Comparison of ENCODE assay signal across 27 cellular contexts in the genomic region with DNA sequence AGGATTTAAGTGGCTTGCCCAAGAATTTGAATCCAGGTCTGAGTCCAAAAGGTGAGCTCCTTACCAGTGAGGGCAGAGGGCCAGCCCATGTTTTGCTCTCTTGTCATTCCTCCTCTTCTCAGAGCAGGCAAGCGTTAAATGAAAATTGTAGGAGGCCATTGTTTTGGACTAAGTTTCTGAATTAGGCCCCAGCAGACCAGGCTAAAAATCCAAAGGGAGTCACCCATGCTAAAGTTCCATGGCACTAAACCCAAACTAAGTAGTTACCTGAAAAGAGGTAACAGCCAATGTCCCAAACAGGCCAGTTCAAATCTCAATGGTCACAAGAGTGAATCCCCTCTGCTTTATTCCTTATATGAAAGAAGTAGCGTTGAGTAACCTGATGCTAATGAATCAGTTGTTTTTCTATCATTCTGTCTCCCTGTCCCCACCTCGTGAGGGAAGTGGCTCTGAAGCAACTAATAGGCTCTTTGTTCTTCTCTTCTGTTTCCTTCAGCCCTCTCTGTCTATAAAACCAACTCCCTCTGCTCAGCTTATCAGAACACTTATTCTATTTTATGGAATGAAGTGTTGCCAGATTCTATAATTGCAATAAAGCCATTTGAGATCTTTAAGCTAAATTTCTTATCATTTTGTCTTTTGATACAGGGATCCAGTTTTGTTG. TPM values are rescaled to one million over a fixed set of nuclear protein-coding genes. Genes with fewer than 3 reads are reported as not detected.
DNase-seq lines count a peak whose midpoint lies in the region; ATAC-seq and TF ChIP-seq lines count a peak whose summit lies in the region.
"Had no signal": no experiment of that assay in that cellular context is flagged by ENCODE, and none has a peak within 500 bp of the region (broad histone marks: within the 10 kb centered on the region; RNA-seq: fewer than 3 reads in every experiment).

No MANE protein-coding gene starts in this region.

- no peaks in the 10 kb centered on the region for H3K27me3 Mint-ChIP-seq in activated B cell treated with CpG ODN at 0.5 μM for 24 hours
- H3K27me3 Mint-ChIP-seq: activated CD4-positive, alpha-beta T cell treated with anti-CD3 and anti-CD28 coated beads for 36 hours; activated naive CD8-positive, alpha-beta T cell treated with anti-CD3 and anti-CD28 coated beads for 36 hours had no signal

- POLR2A ChIA-PET in activated B cell treated with CpG ODN at 0.5 μM for 24 hours (lab: Charles Lee): interaction anchor here (1.4 kb wide), 2 partner anchors 8 to 393 kb away, joined by 3 to 6 read pairs; no protein-coding TSS in a partner anchor

- TF ChIP-seq EP300 in transverse colon (IDR thresholded peaks at IDR 0.05; ENCODE audit: low read depth): no peak

- intact Hi-C loops in activated B cell treated with CpG ODN at 0.5 μM for 24 hours (cut with micrococcal nuclease): loop anchor here (5.0 to 10.0 kb wide), 2 partner anchors 316 to 508 kb away; no protein-coding TSS in a partner anchor
- intact Hi-C loops in transverse colon (cut with DNase I; ENCODE audit: low total_unique reads): no loop called here

- H3K4me1 Mint-ChIP-seq in activated B cell treated with CpG ODN at 0.5 μM for 24 hours: peaks cover 34% of the 10 kb centered on the region

- peak overlapping the region in 3 of 4 donors; percentile 5 to 89 (median 89) for H3K27ac ChIP-seq in transverse colon
- H3K27ac ChIP-seq: cardiac muscle cell, foreskin keratinocyte, GM23248, prostate gland had no signal

- CTCF ChIA-PET in activated B cell treated with CpG ODN at 0.5 μM for 24 hours (lab: Charles Lee): interaction anchor here (1.0 to 5.5 kb wide), 5 partner anchors 21 to 329 kb away, joined by 3 to 41 read pairs (median 3); a partner anchor contains a TSS

- H3K9me3 Mint-ChIP-seq in activated B cell treated with CpG ODN at 0.5 μM for 24 hours: no peaks in the 10 kb centered on the region
- H3K9me3 Mint-ChIP-seq: activated naive CD8-positive, alpha-beta T cell treated with anti-CD3 and anti-CD28 coated beads for 36 hours; stimulated activated effector memory CD8-positive, alpha-beta T cell treated with anti-CD3 and anti-CD28 coated beads, Interleukin-12 subunit alpha, Interleukin-12 subunit beta, amount 100 ng/mL, for 72 hours had no signal

- H3K4me3 ChIP-seq in transverse colon: no peak overlapping the region
- H3K4me3 ChIP-seq: cardiac muscle cell, esophagus muscularis mucosa, GM23248, prostate gland, thoracic aorta had no signal

- no peak for TF ChIP-seq CTCF in activated B cell treated with CpG ODN at 0.5 μM for 24 hours (IDR thresholded peaks at IDR 0.05)
- no peak for TF ChIP-seq CTCF in transverse colon (IDR thresholded peaks at IDR 0.05)

- no peak for TF ChIP-seq POLR2A in transverse colon (IDR thresholded peaks at IDR 0.05)

- H3K4me3 Mint-ChIP-seq in activated B cell treated with CpG ODN at 0.5 μM for 24 hours: peak overlapping the region; percentile 24
- H3K4me3 Mint-ChIP-seq: activated CD4-positive, alpha-beta T cell treated with anti-CD3 and anti-CD28 coated beads for 36 hours; activated naive CD8-positive, alpha-beta T cell treated with anti-CD3 and anti-CD28 coated beads for 36 hours; stimulated activated effector memory CD8-positive, alpha-beta T cell treated with anti-CD3 and anti-CD28 coated beads, Interleukin-12 subunit alpha, Interleukin-12 subunit beta, amount 100 ng/mL, for 72 hours had no signal

- DNase-seq in NOMO-1 treated with DMSO at 0.1 percent for 48 hours (lab: John Stamatoyannopoulos, UW; ENCODE audit: unreplicated experiment) (peak; percentile 52), NOMO-1 treated with dmso at 0.1 percent for 144 hours (lab: John Stamatoyannopoulos, UW; ENCODE audit: unreplicated experiment) (no peak), activated B cell treated with CpG ODN at 0.5 μM for 24 hours (no peak), midbrain (lab: John Stamatoyannopoulos, UW) (peak; percentile 25), transverse colon (no peak), GF-D8 (lab: John Stamatoyannopoulos, UW) (no peak), NCI-H524 treated with DMSO at 0.1 percent for 48 hours (lab: John Stamatoyannopoulos, UW) (no peak)
- DNase-seq: activated CD4-positive, alpha-beta T cell treated with anti-CD3 and anti-CD28 coated beads for 36 hours; activated effector memory CD4-positive, alpha-beta T cell treated with anti-CD3 and anti-CD28 coated beads, Interleukin-2, amount 50 U/mL, for 16 hours; activated naive CD8-positive, alpha-beta T cell treated with anti-CD3 and anti-CD28 coated beads for 36 hours; activated T-cell treated with anti-CD3 and anti-CD28 coated beads for 4 hours; aorta; foreskin keratinocyte; GM23248; NCI-H1105; NCI-H1930; NCI-H2227 treated with DMSO at 0.1 percent for 48 hours; stimulated activated CD4-positive, alpha-beta T cell treated with anti-CD3 and anti-CD28 coated beads, Interleukin-4, amount 100 ng/mL, for 24 hours; T-helper 2 cell had no signal

- no peaks in the 10 kb centered on the region for H3K27me3 ChIP-seq in transverse colon
- H3K27me3 ChIP-seq: cardiac muscle cell, esophagus muscularis mucosa, foreskin keratinocyte had no signal

- no peaks in the 10 kb centered on the region for H3K36me3 ChIP-seq in transverse colon
- H3K36me3 ChIP-seq: cardiac muscle cell, esophagus muscularis mucosa, prostate gland, thoracic aorta had no signal

- WGBS in transverse colon (ENCODE audit: low coverage in 1 of 2), 2 donors: 54 to 62% methylated on average over 3 of the region's 3 CpGs

- H3K27ac Mint-ChIP-seq in activated B cell treated with CpG ODN at 0.5 μM for 24 hours: peak overlapping the region; percentile 67
- H3K27ac Mint-ChIP-seq: activated CD4-positive, alpha-beta T cell treated with anti-CD3 and anti-CD28 coated beads for 36 hours; activated naive CD8-positive, alpha-beta T cell treated with anti-CD3 and anti-CD28 coated beads for 36 hours; stimulated activated effector memory CD8-positive, alpha-beta T cell treated with anti-CD3 and anti-CD28 coated beads, Interleukin-12 subunit alpha, Interleukin-12 subunit beta, amount 100 ng/mL, for 72 hours had no signal

- no peaks in the 10 kb centered on the region for H3K36me3 Mint-ChIP-seq in activated B cell treated with CpG ODN at 0.5 μM for 24 hours (ENCODE audit: low read depth)
- H3K36me3 Mint-ChIP-seq: activated naive CD8-positive, alpha-beta T cell treated with anti-CD3 and anti-CD28 coated beads for 36 hours; stimulated activated effector memory CD8-positive, alpha-beta T cell treated with anti-CD3 and anti-CD28 coated beads, Interleukin-12 subunit alpha, Interleukin-12 subunit beta, amount 100 ng/mL, for 72 hours had no signal

- H3K9me3 ChIP-seq in transverse colon: no peaks in the 10 kb centered on the region
- H3K9me3 ChIP-seq: esophagus muscularis mucosa, prostate gland, thoracic aorta had no signal

- no peak for ATAC-seq in activated B cell treated with CpG ODN at 0.5 μM for 24 hours (ENCODE audit: low read depth)
- no peak for ATAC-seq in GM18909 (IDR thresholded peaks at IDR 0.05; ENCODE audit: poor library complexity, unreplicated experiment)
- ATAC-seq: activated CD4-positive, alpha-beta T cell treated with anti-CD3 and anti-CD28 coated beads for 36 hours; foreskin keratinocyte; sciatic nerve; SK-N-SH treated with all-trans-retinoic acid at 6 μM for 48 hours; stimulated activated effector memory CD8-positive, alpha-beta T cell treated with anti-CD3 and anti-CD28 coated beads, Interleukin-12 subunit alpha, Interleukin-12 subunit beta, amount 100 ng/mL, for 72 hours had no signal

- in situ Hi-C loops in transverse colon (cut with MboI; ENCODE audit: low pct_ligation_motif_present in 1 of 4, low pct_unique_long_range_greater_than_20kb in 1 of 4, low sequenced_read_pairs in 3 of 4): loop anchor here in 3 of 4 donors (25.0 kb wide), 3 partner anchors 183 to 433 kb away; a partner anchor contains a TSS

- peaks cover 12 to 38% (median 20%) of the 10 kb centered on the region in 4 donors for H3K4me1 ChIP-seq in transverse colon
- H3K4me1 ChIP-seq: foreskin keratinocyte, prostate gland had no signal

RNA-seq across cellular contexts. Expression of a gene that starts 17.5 kb away (rescaled TPM):
- total RNA-seq in activated B cell treated with CpG ODN at 0.5 μM for 24 hours (0.17 and 0.29 TPM in 2 replicates), transverse colon (10 to 100 TPM in 1 of 4 donors, 1 to 10 TPM in 3; 2.9 to 16.1 (median 5.9) TPM)
- total RNA-seq: GM23248 had no signal

Comparison
In these comparisons a context has a peak if more than half of its experiments do, and no peak if none do; other contexts are left out.
1. DNase-seq: peak in NOMO-1 treated with DMSO at 0.1 percent for 48 hours (single experiment) and midbrain (single experiment); none in NOMO-1 treated with dmso at 0.1 percent for 144 hours (single experiment), activated B cell treated with CpG ODN at 0.5 μM for 24 hours (single experiment), transverse colon (single experiment), GF-D8 (single experiment) and NCI-H524 treated with DMSO at 0.1 percent for 48 hours (single experiment).